In the genomic region with DNA sequence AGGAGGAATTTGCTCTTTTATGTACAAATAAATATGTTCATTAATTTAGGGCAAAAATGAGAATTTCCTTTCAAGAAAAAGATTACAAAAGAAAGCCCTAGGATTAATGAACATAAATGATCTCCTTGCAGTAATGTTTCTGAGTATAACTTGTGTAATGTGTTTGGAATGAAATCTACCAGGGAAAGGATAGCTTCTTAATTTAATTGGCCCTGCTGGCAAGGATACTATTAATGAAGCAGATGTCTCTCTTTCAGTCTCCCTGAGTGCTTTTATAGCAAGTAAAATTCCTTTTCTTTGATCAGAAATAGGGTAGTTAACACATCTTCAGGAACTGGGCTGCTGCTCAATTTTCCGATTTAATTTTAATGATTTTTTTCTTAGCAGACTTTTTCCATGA, we compare ENCODE assay signal across 24 cellular contexts.
A peak's percentile ranks its signal among the peaks of the same experiment; 100 is the strongest.
DNase-seq lines count a peak whose midpoint lies in the region; ATAC-seq and TF ChIP-seq lines count a peak whose summit lies in the region.
"Had no signal": no experiment of that assay in that cellular context is flagged by ENCODE, and none has a peak within 500 bp of the region (broad histone marks: within the 10 kb centered on the region; RNA-seq: fewer than 3 reads in every experiment).

No MANE protein-coding gene starts in this region.

- no peak overlapping the region for H3K18ac ChIP-seq in mesenchymal stem cell (ENCODE audit: low read depth in 1 of 2, low read length in 2 of 2)

- peak overlapping the region; percentile 43 for H3K9ac ChIP-seq in mesenchymal stem cell (ENCODE audit: low read length)

- H3K27ac Mint-ChIP-seq in natural killer cell = no peak overlapping the region
- H3K27ac Mint-ChIP-seq: activated CD8-positive, alpha-beta memory T cell treated with anti-CD3 and anti-CD28 coated beads, Interleukin-2, amount 10 ng/mL, durations not matched to agents 7 days and 5 days; activated T-cell treated with anti-CD3 and anti-CD28 coated beads, Interleukin-2, amount 50 U/mL, for 72 hours; WTC11 had no signal

- H3K4me3 ChIP-seq in mesenchymal stem cell (ENCODE audit: insufficient read depth in 1 of 2, low read depth in 1 of 2, low read length in 2 of 2) = peak overlapping the region in 1 of 2 experiments; percentile 50
- no peak overlapping the region for H3K4me3 ChIP-seq in thyroid gland (replicated peaks in 1 of 3)
- H3K4me3 ChIP-seq: adrenal gland, lung, prostate gland, testis had no signal

- no peak overlapping the region for H2BK5ac ChIP-seq in mesenchymal stem cell (ENCODE audit: low read depth, low read length, poor library complexity, severe bottlenecking)

- H2BK12ac ChIP-seq in mesenchymal stem cell (ENCODE audit: low read length in 2 of 2) = no peak overlapping the region

- WGBS in mesenchymal stem cell = 100% methylated on average over 1 of the region's 1 CpG
- WGBS in thyroid gland, 2 donors = 73 to 81% methylated on average over 1 of the region's 1 CpG

- H3K27me3 Mint-ChIP-seq in natural killer cell (ENCODE audit: low read depth in 2 of 2) = no peaks in the 10 kb centered on the region
- H3K27me3 Mint-ChIP-seq: activated CD8-positive, alpha-beta memory T cell treated with anti-CD3 and anti-CD28 coated beads, Interleukin-2, amount 10 ng/mL, durations not matched to agents 7 days and 5 days had no signal

- H3K9me3 ChIP-seq in mesenchymal stem cell (ENCODE audit: control insufficient read depth, low read length) = no peaks in the 10 kb centered on the region
- no peaks in the 10 kb centered on the region for H3K9me3 ChIP-seq in thyroid gland
- H3K9me3 ChIP-seq: adrenal gland, prostate gland, testis had no signal

- H3K36me3 Mint-ChIP-seq in natural killer cell = no peaks in the 10 kb centered on the region
- H3K36me3 Mint-ChIP-seq: activated CD8-positive, alpha-beta memory T cell treated with anti-CD3 and anti-CD28 coated beads, Interleukin-2, amount 10 ng/mL, durations not matched to agents 7 days and 5 days; WTC11 had no signal

- H3K27me3 ChIP-seq in mesenchymal stem cell (ENCODE audit: control insufficient read depth in 1 of 2, insufficient read depth in 1 of 2, low read length in 2 of 2) (no peaks in the 10 kb centered on the region), thyroid gland (no peaks in the 10 kb centered on the region)
- H3K27me3 ChIP-seq: adrenal gland, testis had no signal

- no peak for TF ChIP-seq POLR2A in thyroid gland (IDR thresholded peaks at IDR 0.05)

- H3K14ac ChIP-seq in mesenchymal stem cell (ENCODE audit: low read length in 2 of 2) = no peak overlapping the region

- H3K36me3 ChIP-seq in mesenchymal stem cell (ENCODE audit: control insufficient read depth in 1 of 2, insufficient read depth in 2 of 2, low read depth in 1 of 2, low read length in 2 of 2) (no peaks in the 10 kb centered on the region), thyroid gland (no peaks in the 10 kb centered on the region)
- H3K36me3 ChIP-seq: adrenal gland, prostate gland had no signal

- H3K4me1 Mint-ChIP-seq in natural killer cell = no peaks in the 10 kb centered on the region
- H3K4me1 Mint-ChIP-seq: activated CD8-positive, alpha-beta memory T cell treated with anti-CD3 and anti-CD28 coated beads, Interleukin-2, amount 10 ng/mL, durations not matched to agents 7 days and 5 days; WTC11 had no signal

- H3K9me3 Mint-ChIP-seq in natural killer cell = peaks cover 0 to 5% of the 10 kb centered on the region in 2 donors

- no peak overlapping the region for H2BK15ac ChIP-seq in mesenchymal stem cell (ENCODE audit: low read depth, poor library complexity, severe bottlenecking)

- H3K23ac ChIP-seq in mesenchymal stem cell (ENCODE audit: low read length in 2 of 2) = no peak overlapping the region

- no peak overlapping the region for H3K4me2 ChIP-seq in mesenchymal stem cell (ENCODE audit: low read length, poor library complexity, severe bottlenecking)

- no peak for ATAC-seq in natural killer cell
- ATAC-seq: activated CD8-positive, alpha-beta memory T cell treated with anti-CD3 and anti-CD28 coated beads, Interleukin-2, amount 10 ng/mL, durations not matched to agents 7 days and 5 days; activated T-cell treated with anti-CD3 and anti-CD28 coated beads, Interleukin-2, amount 50 U/mL, for 72 hours; WTC11 had no signal

- H3K4me1 ChIP-seq in mesenchymal stem cell (ENCODE audit: control insufficient read depth, insufficient read depth, low read depth, low read length) (peaks cover 1% of the 10 kb centered on the region), thyroid gland (peaks cover 6 to 12% of the 10 kb centered on the region in 2 donors)
- H3K4me1 ChIP-seq: adrenal gland, prostate gland, testis had no signal

- no peak overlapping the region for H3K4ac ChIP-seq in mesenchymal stem cell (ENCODE audit: low read depth in 1 of 2, low read length in 2 of 2)

- H3K4me3 Mint-ChIP-seq in natural killer cell = no peak overlapping the region
- H3K4me3 Mint-ChIP-seq: activated CD8-positive, alpha-beta memory T cell treated with anti-CD3 and anti-CD28 coated beads, Interleukin-2, amount 10 ng/mL, durations not matched to agents 7 days and 5 days; activated T-cell treated with anti-CD3 and anti-CD28 coated beads, Interleukin-2, amount 50 U/mL, for 72 hours; WTC11 had no signal

- TF ChIP-seq CTCF in C4-2B (conservative IDR thresholded peaks at IDR 0.05) (no peak), thyroid gland (IDR thresholded peaks at IDR 0.05) (no peak), natural killer cell (IDR thresholded peaks at IDR 0.05) (no peak)

- H2BK120ac ChIP-seq in mesenchymal stem cell (ENCODE audit: low read depth, low read length) = no peak overlapping the region

- H4K91ac ChIP-seq in mesenchymal stem cell (ENCODE audit: low read length) = no peak overlapping the region

- H2AK5ac ChIP-seq in mesenchymal stem cell (ENCODE audit: low read length, severe bottlenecking) = no peak overlapping the region

- H2AFZ ChIP-seq in mesenchymal stem cell (ENCODE audit: low read depth, low read length) = no peak overlapping the region

- intact Hi-C loops in thyroid gland (cut with DNase I) = no loop called here
- intact Hi-C loops in natural killer cell (cut with micrococcal nuclease) = no loop called here

- H3K27ac ChIP-seq in C4-2B (peak overlapping the region; percentile 84), mesenchymal stem cell (ENCODE audit: low read length, poor library complexity, severe bottlenecking) (no peak overlapping the region), thyroid gland (peak overlapping the region in 2 of 3 donors; percentile 19 to 73)
- H3K27ac ChIP-seq: adrenal gland, testis had no signal

- peak; percentile 76 for DNase-seq in NCI-H446 treated with DMSO at 0.1 percent for 48 hours (lab: John Stamatoyannopoulos, UW)
- DNase-seq in mesenchymal stem cell = no peak
- DNase-seq in thyroid gland = no peak
- DNase-seq in NCI-H1092 treated with DMSO at 0.1 percent for 48 hours (lab: John Stamatoyannopoulos, UW) = no peak
- DNase-seq in natural killer cell = no peak
- DNase-seq in iPS-NIHi7 (ENCODE audit: extremely low spot score) = no peak
- DNase-seq: activated CD8-positive, alpha-beta memory T cell treated with anti-CD3 and anti-CD28 coated beads, Interleukin-2, amount 10 ng/mL, durations not matched to agents 7 days and 5 days; activated naive CD4-positive, alpha-beta T cell treated with Interleukin-2 at 50 U/mL for 16 hours; activated T-cell treated with anti-CD3 and anti-CD28 coated beads, Interleukin-2, amount 50 U/mL, for 72 hours; adrenal gland; Calu3; effector CD8-positive, alpha-beta T cell; EL; NCI-H1436; NCI-H510A treated with DMSO at 0.1 percent for 48 hours; Right ventricle myocardium superior; stimulated activated CD4-positive, alpha-beta T cell treated with anti-CD3 and anti-CD28 coated beads, Interleukin-15, amount 100 ng/mL, for 24 hours; stimulated activated naive CD4-positive, alpha-beta T cell; T1000; testis had no signal

- H4K8ac ChIP-seq in mesenchymal stem cell (ENCODE audit: low read length) = no peak overlapping the region

- H3K79me1 ChIP-seq in mesenchymal stem cell (replicated peaks; ENCODE audit: low read length, poor library complexity, severe bottlenecking) = no peaks in the 10 kb centered on the region
